In the genomic region with DNA sequence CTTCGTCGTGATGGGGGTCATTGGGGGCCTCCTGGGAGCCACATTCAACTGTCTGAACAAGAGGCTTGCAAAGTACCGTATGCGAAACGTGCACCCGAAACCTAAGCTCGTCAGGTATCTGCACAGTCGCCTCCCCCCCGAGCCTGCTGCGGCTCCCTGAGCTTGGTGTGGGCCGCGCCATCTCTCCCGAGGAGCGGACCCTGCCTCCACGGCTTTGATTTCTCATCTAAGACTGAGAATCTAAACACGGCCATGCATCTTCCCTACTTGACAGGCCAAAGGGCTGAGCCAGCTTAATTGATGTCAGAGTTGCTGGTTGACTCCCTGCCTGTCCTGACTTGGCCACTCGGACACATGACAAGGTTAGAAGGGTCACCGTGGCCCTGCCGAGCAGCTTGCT, we compare ENCODE assay signal across 1 cellular context.
TF ChIP-seq lines count a peak whose summit lies in the region.

No MANE protein-coding gene starts in this region.

TF ChIP-seq in H1, 55 proteins besides CTCF, POLR2A, EP300 and RAD21:
- TF ChIP-seq JUN (IDR thresholded peaks at IDR 0.05; ENCODE audit: low read depth, low read length) (no peak), POU5F1 (IDR thresholded peaks at IDR 0.05; ENCODE audit: low read depth, low read length) (no peak), HDAC6 (IDR thresholded peaks at IDR 0.05; ENCODE audit: low read depth, low read length) (no peak), SIN3A (conservative IDR thresholded peaks at IDR 0.05 in 1 of 2, IDR thresholded peaks at IDR 0.05 in 1 of 2; ENCODE audit: low read depth in 1 of 2, low read length in 2 of 2) (no peak), SP1 (IDR thresholded peaks at IDR 0.05; ENCODE audit: low read depth, low read length) (no peak), POLR2AphosphoS5 (IDR thresholded peaks at IDR 0.05; ENCODE audit: low read depth, low read length) (no peak), SIRT6 (IDR thresholded peaks at IDR 0.05; ENCODE audit: low read length) (no peak), RNF2 (IDR thresholded peaks at IDR 0.05; ENCODE audit: borderline replicate concordance, low read depth, low read length, missing control alignments, poor library complexity, severe bottlenecking) (no peak), EZH2 (IDR thresholded peaks at IDR 0.05; ENCODE audit: low read depth, low read length, severe bottlenecking) (no peak), GABPA (IDR thresholded peaks at IDR 0.05; ENCODE audit: borderline replicate concordance, insufficient read depth, low read length) (no peak), NRF1 (IDR thresholded peaks at IDR 0.05; ENCODE audit: low read depth, low read length) (no peak), TAF7 (optimal IDR thresholded peaks at IDR 0.05; ENCODE audit: borderline replicate concordance, low read depth, low read length) (no peak), CEBPB (IDR thresholded peaks at IDR 0.05; ENCODE audit: low read depth, low read length) (no peak), CREB1 (IDR thresholded peaks at IDR 0.05) (no peak), BACH1 (IDR thresholded peaks at IDR 0.05; ENCODE audit: low read length) (no peak), KDM1A (IDR thresholded peaks at IDR 0.05; ENCODE audit: borderline replicate concordance, low read length) (no peak)
- TF ChIP-seq, protein P1, sequence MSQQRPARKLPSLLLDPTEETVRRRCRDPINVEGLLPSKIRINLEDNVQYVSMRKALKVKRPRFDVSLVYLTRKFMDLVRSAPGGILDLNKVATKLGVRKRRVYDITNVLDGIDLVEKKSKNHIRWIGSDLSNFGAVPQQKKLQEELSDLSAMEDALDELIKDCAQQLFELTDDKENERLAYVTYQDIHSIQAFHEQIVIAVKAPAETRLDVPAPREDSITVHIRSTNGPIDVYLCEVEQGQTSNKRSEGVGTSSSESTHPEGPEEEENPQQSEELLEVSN (IDR thresholded peaks at IDR 0.05), result no peak
- TF ChIP-seq, protein P2, sequence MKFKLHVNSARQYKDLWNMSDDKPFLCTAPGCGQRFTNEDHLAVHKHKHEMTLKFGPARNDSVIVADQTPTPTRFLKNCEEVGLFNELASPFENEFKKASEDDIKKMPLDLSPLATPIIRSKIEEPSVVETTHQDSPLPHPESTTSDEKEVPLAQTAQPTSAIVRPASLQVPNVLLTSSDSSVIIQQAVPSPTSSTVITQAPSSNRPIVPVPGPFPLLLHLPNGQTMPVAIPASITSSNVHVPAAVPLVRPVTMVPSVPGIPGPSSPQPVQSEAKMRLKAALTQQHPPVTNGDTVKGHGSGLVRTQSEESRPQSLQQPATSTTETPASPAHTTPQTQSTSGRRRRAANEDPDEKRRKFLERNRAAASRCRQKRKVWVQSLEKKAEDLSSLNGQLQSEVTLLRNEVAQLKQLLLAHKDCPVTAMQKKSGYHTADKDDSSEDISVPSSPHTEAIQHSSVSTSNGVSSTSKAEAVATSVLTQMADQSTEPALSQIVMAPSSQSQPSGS (IDR thresholded peaks at IDR 0.05; ENCODE audit: low read length), result no peak
- TF ChIP-seq, protein P3, sequence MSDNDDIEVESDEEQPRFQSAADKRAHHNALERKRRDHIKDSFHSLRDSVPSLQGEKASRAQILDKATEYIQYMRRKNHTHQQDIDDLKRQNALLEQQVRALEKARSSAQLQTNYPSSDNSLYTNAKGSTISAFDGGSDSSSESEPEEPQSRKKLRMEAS (IDR thresholded peaks at IDR 0.05), result no peak
- TF ChIP-seq, protein P4, sequence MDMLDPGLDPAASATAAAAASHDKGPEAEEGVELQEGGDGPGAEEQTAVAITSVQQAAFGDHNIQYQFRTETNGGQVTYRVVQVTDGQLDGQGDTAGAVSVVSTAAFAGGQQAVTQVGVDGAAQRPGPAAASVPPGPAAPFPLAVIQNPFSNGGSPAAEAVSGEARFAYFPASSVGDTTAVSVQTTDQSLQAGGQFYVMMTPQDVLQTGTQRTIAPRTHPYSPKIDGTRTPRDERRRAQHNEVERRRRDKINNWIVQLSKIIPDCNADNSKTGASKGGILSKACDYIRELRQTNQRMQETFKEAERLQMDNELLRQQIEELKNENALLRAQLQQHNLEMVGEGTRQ (IDR thresholded peaks at IDR 0.05; ENCODE audit: low read length), result no peak
